ENCODE assay signal across 8 cellular contexts in genomic region chr2:127640082-127641072, GRCh38. TPM values are rescaled to one million over a fixed set of nuclear protein-coding genes. Genes with fewer than 3 reads are reported as not detected.
A peak's percentile ranks its signal among the peaks of the same experiment; 100 is the strongest.
DNase-seq lines count a peak whose midpoint lies in the region; ATAC-seq, FAIRE-seq and TF ChIP-seq lines count a peak whose summit lies in the region.

No MANE protein-coding gene starts in this region.

- intact Hi-C loops in right lobe of liver (cut with DNase I) = no loop called here

- no peaks in the 10 kb centered on the region for H3K27me3 ChIP-seq in right lobe of liver

- H3K27ac ChIP-seq in right lobe of liver = no peak overlapping the region

- no peak for TF ChIP-seq POLR2A in GM12891 (IDR thresholded peaks at IDR 0.05; ENCODE audit: low read depth, low read length)
- no peak for TF ChIP-seq POLR2A in right lobe of liver (IDR thresholded peaks at IDR 0.05)

- no peaks in the 10 kb centered on the region for H3K9me3 Mint-ChIP-seq in activated T-cell treated with anti-CD3 and anti-CD28 coated beads, Interleukin-2, amount 50 U/mL, for 72 hours

- TF ChIP-seq CTCF in right lobe of liver (IDR thresholded peaks at IDR 0.05) = peak in 2 of 4 donors; percentile 11 to 12

- FAIRE-seq in GM12891 (lab: Jason Lieb, UNC) = peak; percentile 82

- H3K27ac Mint-ChIP-seq in activated T-cell treated with anti-CD3 and anti-CD28 coated beads, Interleukin-2, amount 50 U/mL, for 72 hours = peak overlapping the region; percentile 31

- 51% methylated on average over 5 of the region's 25 CpGs for WGBS in right lobe of liver (ENCODE audit: insufficient coverage, low coverage, low lambda C conversion rate, missing lambda C conversion rate)

- no peaks in the 10 kb centered on the region for H3K36me3 Mint-ChIP-seq in activated T-cell treated with anti-CD3 and anti-CD28 coated beads, Interleukin-2, amount 50 U/mL, for 72 hours (ENCODE audit: insufficient read depth in 2 of 2)

- peak; percentile 83 for DNase-seq in GM12891 (ENCODE audit: insufficient read length, low spot score)
- DNase-seq in activated T-cell treated with anti-CD3 and anti-CD28 coated beads, Interleukin-2, amount 50 U/mL, for 72 hours = peak; percentile 51 to 67
- DNase-seq in right lobe of liver = no peak
- DNase-seq in cerebellum (ENCODE audit: low spot score) = no peak
- no peak for DNase-seq in T1000 (lab: John Stamatoyannopoulos, UW)
- no peak for DNase-seq in NCI-H2029 treated with DMSO at 0.1 percent for 48 hours (lab: John Stamatoyannopoulos, UW)

- peaks cover 44% of the 10 kb centered on the region for H3K4me1 Mint-ChIP-seq in activated T-cell treated with anti-CD3 and anti-CD28 coated beads, Interleukin-2, amount 50 U/mL, for 72 hours (ENCODE audit: low read depth)

- H3K27me3 Mint-ChIP-seq in activated T-cell treated with anti-CD3 and anti-CD28 coated beads, Interleukin-2, amount 50 U/mL, for 72 hours (ENCODE audit: low read depth) = no peaks in the 10 kb centered on the region

- H3K4me3 Mint-ChIP-seq in activated T-cell treated with anti-CD3 and anti-CD28 coated beads, Interleukin-2, amount 50 U/mL, for 72 hours = peak overlapping the region; percentile 67 to 68

- no peaks in the 10 kb centered on the region for H3K9me3 ChIP-seq in right lobe of liver

- peaks cover 0 to 12% (median 4%) of the 10 kb centered on the region in 4 donors for H3K4me1 ChIP-seq in right lobe of liver

- peak; percentile 46 for ATAC-seq in HG03139 (IDR thresholded peaks at IDR 0.05; ENCODE audit: unreplicated experiment)
- peak; percentile 53 to 59 for ATAC-seq in activated T-cell treated with anti-CD3 and anti-CD28 coated beads, Interleukin-2, amount 50 U/mL, for 72 hours (replicated peaks in 1 of 2)
- ATAC-seq in right lobe of liver = peak in 3 of 4 donors; percentile 9 to 39 (median 11)
- no peak for ATAC-seq in GM21576 (IDR thresholded peaks at IDR 0.05; ENCODE audit: unreplicated experiment)

- no peaks in the 10 kb centered on the region for H3K36me3 ChIP-seq in right lobe of liver

- no peak overlapping the region for H3K4me3 ChIP-seq in right lobe of liver

TF ChIP-seq in GM12891, 5 proteins besides CTCF, POLR2A, EP300 and RAD21:
- TF ChIP-seq TAF1 (IDR thresholded peaks at IDR 0.05; ENCODE audit: low read depth, low read length) (no peak), PAX5 (IDR thresholded peaks at IDR 0.05; ENCODE audit: insufficient read depth, low read length, severe bottlenecking) (no peak), SPI1 (IDR thresholded peaks at IDR 0.05; ENCODE audit: low read depth, low read length) (no peak), POU2F2 (IDR thresholded peaks at IDR 0.05; ENCODE audit: low read depth, low read length) (no peak)

RNA-seq across cellular contexts. Expression of gene GPR17, which starts 5.6 kb away (rescaled TPM):
- polyA plus RNA-seq in GM12891 (2012; ENCODE audit: low read depth, missing spikeins) = not detected
- total RNA-seq in activated T-cell treated with anti-CD3 and anti-CD28 coated beads, Interleukin-2, amount 50 U/mL, for 72 hours = not detected
- not detected for total RNA-seq in right lobe of liver
- 8.9 TPM for total RNA-seq in cerebellum

RNA-seq across cellular contexts. Expression of gene LIMS2, which starts 35.0 kb away (rescaled TPM):
- polyA plus RNA-seq in GM12891 (2012; ENCODE audit: low read depth, missing spikeins) = 1.5 TPM
- 10 to 100 TPM in 1 of 2 donors, 1 to 10 TPM in 1; 6.4 to 10.3 TPM for total RNA-seq in activated T-cell treated with anti-CD3 and anti-CD28 coated beads, Interleukin-2, amount 50 U/mL, for 72 hours
- total RNA-seq in right lobe of liver = 10 to 100 TPM in 5 of 6 experiments, 1 to 10 TPM in 1; 6.6 to 37.7 (median 19.5) TPM
- total RNA-seq in cerebellum = 3.3 TPM

Comparison
In these comparisons a context has a peak if more than half of its experiments do, and no peak if none do; other contexts are left out.
1. DNase-seq: peak in GM12891 (single experiment) and activated T-cell treated with anti-CD3 and anti-CD28 coated beads, Interleukin-2, amount 50 U/mL, for 72 hours (2 of 2); none in right lobe of liver (0 of 3), cerebellum (single experiment), T1000 (single experiment) and NCI-H2029 treated with DMSO at 0.1 percent for 48 hours (single experiment).